In the genomic region with DNA sequence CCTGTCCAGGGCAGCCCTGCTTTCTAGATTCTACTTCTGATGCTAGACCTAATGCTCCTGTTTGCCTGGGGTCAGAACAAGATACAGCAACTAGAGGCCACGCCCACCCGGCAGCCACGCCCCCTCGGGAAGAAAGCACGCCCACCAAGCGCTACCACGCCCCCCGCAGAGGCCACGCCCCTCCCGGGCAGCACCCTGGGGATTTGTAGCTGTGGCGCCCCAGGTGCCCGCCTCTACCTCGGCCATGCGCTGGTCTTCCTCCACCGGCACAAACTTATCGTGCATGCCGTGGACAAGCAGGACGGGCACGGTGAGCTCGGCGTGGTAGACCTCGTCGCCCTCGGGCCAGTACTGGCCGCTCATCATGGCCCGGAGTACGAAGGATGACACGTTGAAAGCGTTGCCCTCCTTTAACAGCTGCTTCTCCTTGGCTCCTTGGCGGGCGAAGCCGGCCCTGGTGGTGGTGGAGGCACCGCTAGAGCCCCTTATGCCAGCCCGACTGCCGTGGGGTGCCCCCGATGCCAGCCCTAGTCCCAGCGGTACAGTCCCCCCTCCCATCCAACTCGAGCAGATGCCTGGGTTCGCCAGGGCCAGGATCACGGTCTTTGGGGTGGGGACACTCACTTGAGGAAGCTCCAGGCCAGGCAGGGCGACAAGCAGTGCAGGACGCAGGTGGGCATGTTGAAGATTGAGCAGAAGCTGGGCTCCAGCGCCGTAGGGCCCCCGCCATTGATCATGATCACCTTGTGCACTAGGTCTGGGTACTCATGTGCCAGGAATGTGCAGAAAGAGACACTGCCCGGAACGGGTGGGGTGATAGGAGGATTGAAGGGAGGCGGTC, we compare ENCODE assay signal across 9 cellular contexts. TPM values are rescaled to one million over a fixed set of nuclear protein-coding genes. Genes with fewer than 3 reads are reported as not detected.
DNase-seq lines count a peak whose midpoint lies in the region; ATAC-seq, FAIRE-seq and TF ChIP-seq lines count a peak whose summit lies in the region.
"Had no signal": no experiment of that assay in that cellular context is flagged by ENCODE, and none has a peak within 500 bp of the region (broad histone marks: within the 10 kb centered on the region; RNA-seq: fewer than 3 reads in every experiment).

No MANE protein-coding gene starts in this region.

- ATAC-seq in activated CD8-positive, alpha-beta T cell treated with anti-CD3 and anti-CD28 coated beads, Interleukin-2, amount 10 ng/mL, durations not matched to agents 7 days and 5 days: no peak
- no peak for ATAC-seq in HG02884 (IDR thresholded peaks at IDR 0.05; ENCODE audit: unreplicated experiment)

- H3K9me3 Mint-ChIP-seq in CD4-positive, alpha-beta memory T cell: peaks cover 0 to 2% (median 0%) of the 10 kb centered on the region in 8 donors
- H3K9me3 Mint-ChIP-seq in activated CD8-positive, alpha-beta T cell treated with anti-CD3 and anti-CD28 coated beads, Interleukin-2, amount 10 ng/mL, durations not matched to agents 7 days and 5 days (ENCODE audit: insufficient read depth): no peaks in the 10 kb centered on the region
- H3K9me3 Mint-ChIP-seq: activated naive CD4-positive, alpha-beta T cell treated with anti-CD3 and anti-CD28 coated beads, Interleukin-2, amount 50 U/mL, for 24 hours had no signal

- intact Hi-C loops in CD4-positive, alpha-beta memory T cell (cut with micrococcal nuclease): no loop called here
- intact Hi-C loops in left ventricle myocardium inferior (cut with micrococcal nuclease): loop anchor here (10.0 kb wide), 1 partner anchor 91 kb away; no protein-coding TSS in a partner anchor

- no peak overlapping the region for H3K27ac Mint-ChIP-seq in CD4-positive, alpha-beta memory T cell
- H3K27ac Mint-ChIP-seq in activated CD8-positive, alpha-beta T cell treated with anti-CD3 and anti-CD28 coated beads, Interleukin-2, amount 10 ng/mL, durations not matched to agents 7 days and 5 days: no peak overlapping the region
- H3K27ac Mint-ChIP-seq: activated naive CD4-positive, alpha-beta T cell treated with anti-CD3 and anti-CD28 coated beads, Interleukin-2, amount 50 U/mL, for 24 hours had no signal

- TF ChIP-seq POLR2A in tibial nerve (IDR thresholded peaks at IDR 0.05): no peak

- H3K27me3 Mint-ChIP-seq in CD4-positive, alpha-beta memory T cell: peaks cover 0 to 2% of the 10 kb centered on the region in 2 donors
- peaks cover 4% of the 10 kb centered on the region for H3K27me3 Mint-ChIP-seq in activated CD8-positive, alpha-beta T cell treated with anti-CD3 and anti-CD28 coated beads, Interleukin-2, amount 10 ng/mL, durations not matched to agents 7 days and 5 days (ENCODE audit: low read depth)
- H3K27me3 Mint-ChIP-seq: activated naive CD4-positive, alpha-beta T cell treated with anti-CD3 and anti-CD28 coated beads, Interleukin-2, amount 50 U/mL, for 24 hours had no signal

- H3K4me1 ChIP-seq in CD4-positive, alpha-beta memory T cell (ENCODE audit: insufficient read depth, low read length): peaks cover 6% of the 10 kb centered on the region
- H3K4me1 ChIP-seq in tibial nerve (peaks cover 0 to 22% (median 7%) of the 10 kb centered on the region in 4 donors), left ventricle myocardium inferior (peaks cover 14% of the 10 kb centered on the region)

- POLR2A ChIA-PET in CD4-positive, alpha-beta memory T cell (lab: Charles Lee; ENCODE audit: partially characterized antibody): interaction anchor here (2.1 kb wide), 1 partner anchor 41 kb away, joined by 7 read pairs; the partner anchor contains the start of gene ANO8
- POLR2A ChIA-PET in activated CD8-positive, alpha-beta T cell treated with anti-CD3 and anti-CD28 coated beads, Interleukin-2, amount 10 ng/mL, durations not matched to agents 7 days and 5 days (lab: Charles Lee): interaction anchor here (0.6 kb wide), 1 partner anchor 53 kb away, joined by 3 read pairs; no protein-coding TSS in a partner anchor

- peaks cover 0 to 2% of the 10 kb centered on the region in 2 donors for H3K36me3 Mint-ChIP-seq in CD4-positive, alpha-beta memory T cell
- H3K36me3 Mint-ChIP-seq in activated CD8-positive, alpha-beta T cell treated with anti-CD3 and anti-CD28 coated beads, Interleukin-2, amount 10 ng/mL, durations not matched to agents 7 days and 5 days (ENCODE audit: low read depth): peaks cover 14% of the 10 kb centered on the region
- H3K36me3 Mint-ChIP-seq: activated naive CD4-positive, alpha-beta T cell treated with anti-CD3 and anti-CD28 coated beads, Interleukin-2, amount 50 U/mL, for 24 hours had no signal

- TF ChIP-seq RAD21 in Ishikawa (IDR thresholded peaks at IDR 0.05; ENCODE audit: low read depth): no peak

- no peak for FAIRE-seq in HTR-8/SVneo (lab: Jason Lieb, UNC)

- 83 to 84% methylated on average over 36 to 40 of the region's 48 CpGs for WGBS in tibial nerve, 2 donors

- no peaks in the 10 kb centered on the region for H3K27me3 ChIP-seq in CD4-positive, alpha-beta memory T cell (ENCODE audit: insufficient read depth, low read length)
- no peaks in the 10 kb centered on the region for H3K27me3 ChIP-seq in tibial nerve
- no peaks in the 10 kb centered on the region for H3K27me3 ChIP-seq in left ventricle myocardium inferior (ENCODE audit: low read depth)

- H3K4me1 Mint-ChIP-seq in CD4-positive, alpha-beta memory T cell: peaks cover 3 to 5% (median 4%) of the 10 kb centered on the region in 4 donors
- H3K4me1 Mint-ChIP-seq in activated CD8-positive, alpha-beta T cell treated with anti-CD3 and anti-CD28 coated beads, Interleukin-2, amount 10 ng/mL, durations not matched to agents 7 days and 5 days (ENCODE audit: low read depth): peaks cover 15% of the 10 kb centered on the region
- H3K4me1 Mint-ChIP-seq: activated naive CD4-positive, alpha-beta T cell treated with anti-CD3 and anti-CD28 coated beads, Interleukin-2, amount 50 U/mL, for 24 hours had no signal

- peaks cover 0 to 4% of the 10 kb centered on the region in 2 donors for H3K9me3 ChIP-seq in CD4-positive, alpha-beta memory T cell (ENCODE audit: control insufficient read depth in 1 of 2, low read length in 2 of 2)
- peaks cover 0 to 3% (median 0%) of the 10 kb centered on the region in 4 donors for H3K9me3 ChIP-seq in tibial nerve
- peaks cover 7% of the 10 kb centered on the region for H3K9me3 ChIP-seq in left ventricle myocardium inferior (replicated peaks)

- CTCF ChIA-PET in CD4-positive, alpha-beta memory T cell (lab: Charles Lee; ENCODE audit: partially characterized antibody): interaction anchor here (0.9 to 1.9 kb wide), 4 partner anchors 11 to 92 kb away, joined by 3 to 7 read pairs (median 4); partner anchors contain the start of gene MRPL34
- CTCF ChIA-PET in activated CD8-positive, alpha-beta T cell treated with anti-CD3 and anti-CD28 coated beads, Interleukin-2, amount 10 ng/mL, durations not matched to agents 7 days and 5 days (lab: Charles Lee): interaction anchor here (0.7 to 5.4 kb wide), 3 partner anchors 12 to 91 kb away, joined by 3 to 33 read pairs (median 3); partner anchors contain the start of genes ANKLE1 and USE1

- peak overlapping the region in 1 of 8 donors; percentile 20 for H3K4me3 Mint-ChIP-seq in CD4-positive, alpha-beta memory T cell
- no peak overlapping the region for H3K4me3 Mint-ChIP-seq in activated CD8-positive, alpha-beta T cell treated with anti-CD3 and anti-CD28 coated beads, Interleukin-2, amount 10 ng/mL, durations not matched to agents 7 days and 5 days
- H3K4me3 Mint-ChIP-seq: activated naive CD4-positive, alpha-beta T cell treated with anti-CD3 and anti-CD28 coated beads, Interleukin-2, amount 50 U/mL, for 24 hours had no signal

- TF ChIP-seq EP300 in Ishikawa (IDR thresholded peaks at IDR 0.05; ENCODE audit: borderline replicate concordance) (no peak), tibial nerve (IDR thresholded peaks at IDR 0.05) (no peak)

- no peaks in the 10 kb centered on the region for H3K36me3 ChIP-seq in CD4-positive, alpha-beta memory T cell (ENCODE audit: insufficient read depth, low read length)
- H3K36me3 ChIP-seq in tibial nerve (peaks cover 0 to 36% (median 0%) of the 10 kb centered on the region in 3 donors), left ventricle myocardium inferior (peaks cover 27% of the 10 kb centered on the region)

- peak in 4 of 5 donors; percentile 27 to 60 (median 34) for DNase-seq in CD4-positive, alpha-beta memory T cell
- peak; percentile 49 for DNase-seq in activated CD8-positive, alpha-beta T cell treated with anti-CD3 and anti-CD28 coated beads, Interleukin-2, amount 10 ng/mL, durations not matched to agents 7 days and 5 days
- DNase-seq in islet precursor cell (peak; percentile 88), tibial nerve (ENCODE audit: low spot score in 2 of 2) (no peak), HTR-8/SVneo (ENCODE audit: insufficient read length, low spot score) (no peak), left ventricle myocardium inferior (no peak)

- TF ChIP-seq CTCF in tibial nerve (IDR thresholded peaks at IDR 0.05) (no peak), left ventricle myocardium inferior (IDR thresholded peaks at IDR 0.05; ENCODE audit: borderline replicate concordance) (no peak)

- no peak overlapping the region for H3K27ac ChIP-seq in CD4-positive, alpha-beta memory T cell (ENCODE audit: low read depth, low read length)
- H3K27ac ChIP-seq in tibial nerve (no peak overlapping the region), left ventricle myocardium inferior (replicated peaks) (no peak overlapping the region)

- no peak overlapping the region for H3K4me3 ChIP-seq in CD4-positive, alpha-beta memory T cell (ENCODE audit: low read length in 2 of 2)
- no peak overlapping the region for H3K4me3 ChIP-seq in tibial nerve
- no peak overlapping the region for H3K4me3 ChIP-seq in left ventricle myocardium inferior

RNA-seq across cellular contexts. Expression of gene ABHD8, which starts 9.0 kb away (rescaled TPM):
- total RNA-seq in CD4-positive, alpha-beta memory T cell: 10 to 100 TPM in 1 of 2 experiments, 1 to 10 TPM in 1; 9.3 to 10.1 TPM
- polyA plus RNA-seq in CD4-positive, alpha-beta memory T cell: 1 to 10 TPM; 6.0 to 7.9 TPM
- 1 to 10 TPM; 8.9 to 9.7 TPM for total RNA-seq in activated CD8-positive, alpha-beta T cell treated with anti-CD3 and anti-CD28 coated beads, Interleukin-2, amount 10 ng/mL, durations not matched to agents 7 days and 5 days
- total RNA-seq in tibial nerve (10 to 100 TPM; 15.7 to 22.9 (median 19.9) TPM), left ventricle myocardium inferior (11.7 TPM)

RNA-seq across cellular contexts. Expression of gene MRPL34, which starts 11.4 kb away (rescaled TPM):
- total RNA-seq in CD4-positive, alpha-beta memory T cell: 10 to 100 TPM; 69.4 to 74.1 TPM
- polyA plus RNA-seq in CD4-positive, alpha-beta memory T cell: 100 to 1,000 TPM; 231 to 250 TPM
- 100 to 1,000 TPM; 112 to 126 TPM for total RNA-seq in activated CD8-positive, alpha-beta T cell treated with anti-CD3 and anti-CD28 coated beads, Interleukin-2, amount 10 ng/mL, durations not matched to agents 7 days and 5 days
- 100 to 1,000 TPM; 143 to 187 (median 175) TPM for total RNA-seq in tibial nerve
- 206 TPM for total RNA-seq in left ventricle myocardium inferior

RNA-seq across cellular contexts. Expression of gene ANKLE1, which starts 12.6 kb away (rescaled TPM):
- total RNA-seq in CD4-positive, alpha-beta memory T cell: 1 to 10 TPM; 2.8 to 5.1 TPM
- under 1 TPM; 0.41 to 0.80 TPM for polyA plus RNA-seq in CD4-positive, alpha-beta memory T cell
- total RNA-seq in activated CD8-positive, alpha-beta T cell treated with anti-CD3 and anti-CD28 coated beads, Interleukin-2, amount 10 ng/mL, durations not matched to agents 7 days and 5 days: 10 to 100 TPM; 10.7 to 13.8 TPM
- total RNA-seq in tibial nerve (1 to 10 TPM in 2 of 4 donors, under 1 TPM in 2; 0.44 to 2.1 (median 0.90) TPM), left ventricle myocardium inferior (0.11 TPM)

RNA-seq across cellular contexts. Expression of gene DDA1, which starts 15.1 kb away (rescaled TPM):
- 10 to 100 TPM; 36.4 to 42.6 TPM for total RNA-seq in CD4-positive, alpha-beta memory T cell
- polyA plus RNA-seq in CD4-positive, alpha-beta memory T cell: 10 to 100 TPM; 31.6 to 42.6 TPM
- 10 to 100 TPM; 44.6 to 49.8 TPM for total RNA-seq in activated CD8-positive, alpha-beta T cell treated with anti-CD3 and anti-CD28 coated beads, Interleukin-2, amount 10 ng/mL, durations not matched to agents 7 days and 5 days
- 10 to 100 TPM in 1 of 4 donors, 1 to 10 TPM in 3; 5.7 to 14.7 (median 7.8) TPM for total RNA-seq in tibial nerve
- total RNA-seq in left ventricle myocardium inferior: 35.7 TPM

RNA-seq across cellular contexts. Expression of gene BABAM1, which starts 27.0 kb away (rescaled TPM):
- 100 to 1,000 TPM; 101 to 112 TPM for total RNA-seq in CD4-positive, alpha-beta memory T cell
- polyA plus RNA-seq in CD4-positive, alpha-beta memory T cell: 100 to 1,000 TPM in 1 of 2 donors, 10 to 100 TPM in 1; 92.0 to 171 TPM
- total RNA-seq in activated CD8-positive, alpha-beta T cell treated with anti-CD3 and anti-CD28 coated beads, Interleukin-2, amount 10 ng/mL, durations not matched to agents 7 days and 5 days: 100 to 1,000 TPM; 116 to 117 TPM
- total RNA-seq in tibial nerve (10 to 100 TPM; 60.0 to 72.0 (median 67.0) TPM), left ventricle myocardium inferior (72.7 TPM)

Comparison
In these comparisons a context has a peak if more than half of its experiments do, and no peak if none do; other contexts are left out.
1. DNase-seq: peak in CD4-positive, alpha-beta memory T cell (4 of 5), activated CD8-positive, alpha-beta T cell treated with anti-CD3 and anti-CD28 coated beads, Interleukin-2, amount 10 ng/mL, durations not matched to agents 7 days and 5 days (single experiment) and islet precursor cell (single experiment); none in tibial nerve (0 of 2), HTR-8/SVneo (single experiment) and left ventricle myocardium inferior (single experiment).